In genomic region chr21:43347864-43348766, GRCh38 we compare ENCODE assay signal across 1 cellular context.
TF ChIP-seq lines count a peak whose summit lies in the region.

No MANE protein-coding gene starts in this region.

TF ChIP-seq in HepG2, 621 proteins besides CTCF, POLR2A, EP300 and RAD21:
- TF ChIP-seq MATR3 (CRISPR knock-in tag; IDR thresholded peaks at IDR 0.05), result no peak
- TF ChIP-seq REPIN1 (CRISPR knock-in tag; IDR thresholded peaks at IDR 0.05; ENCODE audit: borderline replicate concordance, low read depth), result no peak
- TF ChIP-seq ZNF24 (IDR thresholded peaks at IDR 0.05), result no peak
- no peak for TF ChIP-seq HOXD1 (CRISPR knock-in tag; IDR thresholded peaks at IDR 0.05)
- TF ChIP-seq TFAP4 (IDR thresholded peaks at IDR 0.05; ENCODE audit: borderline replicate concordance, low read depth), result no peak
- no peak for TF ChIP-seq FUBP1 (CRISPR knock-in tag; IDR thresholded peaks at IDR 0.05; ENCODE audit: borderline replicate concordance)
- no peak for TF ChIP-seq NR0B2 (CRISPR knock-in tag; IDR thresholded peaks at IDR 0.05)
